Comparison of ENCODE assay signal across 10 cellular contexts in the genomic region with DNA sequence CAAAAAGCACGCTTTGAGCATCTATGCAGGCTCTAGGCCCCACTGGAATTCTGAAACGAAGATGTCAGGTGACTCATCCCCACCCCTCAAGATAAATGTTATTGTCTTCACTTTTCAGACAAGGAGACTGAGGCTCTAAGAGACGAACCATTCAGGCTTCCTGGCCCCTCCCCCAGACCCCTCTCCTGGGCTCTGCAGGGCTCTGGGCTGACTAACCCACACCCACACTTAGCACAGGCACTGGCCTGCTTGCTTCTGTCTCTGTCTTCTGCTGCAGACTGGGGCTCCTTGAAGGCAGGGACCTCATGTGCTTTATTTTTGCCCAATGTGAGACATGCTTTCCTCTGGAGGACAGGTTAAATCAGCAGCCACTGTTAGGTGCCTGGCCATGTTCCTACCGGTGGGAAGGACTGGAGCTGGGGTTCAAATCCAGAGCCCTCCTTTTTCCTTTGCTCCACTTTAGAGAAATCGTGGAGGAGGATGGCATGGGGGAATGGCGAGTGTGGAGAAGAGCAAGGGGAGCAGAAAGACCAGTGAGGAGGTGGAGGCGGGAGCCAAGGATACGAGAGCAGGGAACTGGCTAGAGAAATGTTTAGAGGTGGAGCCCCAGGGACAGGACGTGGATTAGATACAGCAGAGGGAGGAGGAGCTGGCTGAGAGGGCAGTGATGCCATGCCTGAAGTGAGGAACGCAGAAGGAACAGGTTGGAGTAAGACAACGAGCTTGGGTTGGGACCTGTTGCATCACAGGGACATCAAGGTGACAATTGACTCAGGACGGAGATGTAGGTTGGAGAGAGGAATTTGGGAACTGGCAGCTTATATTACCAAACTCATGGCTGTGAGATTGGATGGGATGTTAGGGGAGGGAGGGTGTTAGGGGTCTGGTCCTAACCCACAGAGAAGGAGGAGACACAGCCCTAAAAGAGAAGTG. TPM values are rescaled to one million over a fixed set of nuclear protein-coding genes. Genes with fewer than 3 reads are reported as not detected.
DNase-seq lines count a peak whose midpoint lies in the region; TF ChIP-seq lines count a peak whose summit lies in the region.
"Had no signal": no experiment of that assay in that cellular context is flagged by ENCODE, and none has a peak within 500 bp of the region (broad histone marks: within the 10 kb centered on the region; RNA-seq: fewer than 3 reads in every experiment).

No MANE protein-coding gene starts in this region.

- no peak overlapping the region for H3K4me3 ChIP-seq in mesendoderm (ENCODE audit: low read length)
- H3K4me3 ChIP-seq in suprapubic skin: peak overlapping the region; percentile 10

- H3K4me1 ChIP-seq in mesendoderm (ENCODE audit: control insufficient read depth, low read depth, low read length) (peaks cover 6% of the 10 kb centered on the region), suprapubic skin (peaks cover 17% of the 10 kb centered on the region)

- H3K18ac ChIP-seq in mesendoderm (ENCODE audit: low read length): no peak overlapping the region

- H4K8ac ChIP-seq in mesendoderm (ENCODE audit: low read depth, low read length): no peak overlapping the region

- peak overlapping the region; percentile 8 for H2AK5ac ChIP-seq in mesendoderm (ENCODE audit: low read length)

- no peaks in the 10 kb centered on the region for H3K79me2 ChIP-seq in mesendoderm (ENCODE audit: control insufficient read depth, insufficient read depth, low read length)

- peak overlapping the region; percentile 97 for H3K27ac ChIP-seq in caudate nucleus (ENCODE audit: low read depth, low read length)
- no peak overlapping the region for H3K27ac ChIP-seq in mesendoderm (ENCODE audit: low read depth, low read length)
- peak overlapping the region; percentile 10 for H3K27ac ChIP-seq in suprapubic skin

- no peaks in the 10 kb centered on the region for H3K9me3 ChIP-seq in suprapubic skin

- H3K4ac ChIP-seq in mesendoderm (ENCODE audit: low read depth, low read length): no peak overlapping the region

- peak overlapping the region; percentile 31 for H3K4me3 Mint-ChIP-seq in activated T-cell treated with anti-CD3 and anti-CD28 coated beads, Interleukin-2, amount 50 U/mL, for 24 hours

- H2BK15ac ChIP-seq in mesendoderm (replicated peaks; ENCODE audit: low read depth): no peak overlapping the region

- no peak for DNase-seq in activated T-cell treated with anti-CD3 and anti-CD28 coated beads, Interleukin-2, amount 50 U/mL, for 24 hours
- no peak for DNase-seq in activated T-cell treated with anti-CD3 and anti-CD28 coated beads for 4 hours
- DNase-seq in caudate nucleus (lab: John Stamatoyannopoulos, UW): no peak
- DNase-seq in mesendoderm: peak; percentile 53
- DNase-seq in suprapubic skin (ENCODE audit: low spot score in 2 of 2): peak; percentile 28 to 52
- no peak for DNase-seq in NCI-H128 (lab: John Stamatoyannopoulos, UW; ENCODE audit: unreplicated experiment)
- DNase-seq in NOMO-1 treated with dmso at 0.1 percent for 144 hours (lab: John Stamatoyannopoulos, UW; ENCODE audit: unreplicated experiment): no peak
- no peak for DNase-seq in globus pallidus (ENCODE audit: low spot score)
- DNase-seq: AML-193; effector CD4-positive, alpha-beta T cell had no signal

- H3K4me1 Mint-ChIP-seq in activated T-cell treated with anti-CD3 and anti-CD28 coated beads, Interleukin-2, amount 50 U/mL, for 24 hours (ENCODE audit: low read depth): peaks cover 27% of the 10 kb centered on the region

- H3K36me3 Mint-ChIP-seq in activated T-cell treated with anti-CD3 and anti-CD28 coated beads, Interleukin-2, amount 50 U/mL, for 24 hours (ENCODE audit: low read depth): no peaks in the 10 kb centered on the region

- no peak overlapping the region for H3K23ac ChIP-seq in mesendoderm (ENCODE audit: low read length)

- H2BK5ac ChIP-seq in mesendoderm (ENCODE audit: low read length): no peak overlapping the region

- peaks cover 5% of the 10 kb centered on the region for H3K9me3 Mint-ChIP-seq in activated T-cell treated with anti-CD3 and anti-CD28 coated beads, Interleukin-2, amount 50 U/mL, for 24 hours

- H4K5ac ChIP-seq in mesendoderm (ENCODE audit: low read length): no peak overlapping the region

- H3K27ac Mint-ChIP-seq in activated T-cell treated with anti-CD3 and anti-CD28 coated beads, Interleukin-2, amount 50 U/mL, for 24 hours: no peak overlapping the region

- TF ChIP-seq CTCF in suprapubic skin (IDR thresholded peaks at IDR 0.05): no peak

- peaks cover 37% of the 10 kb centered on the region for H3K27me3 Mint-ChIP-seq in activated T-cell treated with anti-CD3 and anti-CD28 coated beads, Interleukin-2, amount 50 U/mL, for 24 hours

- H3K27me3 ChIP-seq in mesendoderm (ENCODE audit: insufficient read depth, low read length, poor library complexity): no peaks in the 10 kb centered on the region
- peaks cover 6% of the 10 kb centered on the region for H3K27me3 ChIP-seq in suprapubic skin

- H3K4me2 ChIP-seq in mesendoderm (ENCODE audit: low read length): peak overlapping the region; percentile 0

- WGBS in mesendoderm (ENCODE audit: extremely low coverage, insufficient coverage, low lambda C conversion rate): no CpG with 5 or more reads among the region's 12 CpGs
- whole genome bisulfite sequencing in suprapubic skin: 64% methylated on average over 12 of the region's 12 CpGs

- H2BK120ac ChIP-seq in mesendoderm (ENCODE audit: low read depth, low read length): no peak overlapping the region

- H3K36me3 ChIP-seq in mesendoderm (ENCODE audit: control insufficient read depth, insufficient read depth, low read length) (no peaks in the 10 kb centered on the region), suprapubic skin (no peaks in the 10 kb centered on the region)

- no peak for TF ChIP-seq EP300 in suprapubic skin (IDR thresholded peaks at IDR 0.05)

- peak overlapping the region; percentile 17 for H3K56ac ChIP-seq in mesendoderm (ENCODE audit: low read length)

- no peaks in the 10 kb centered on the region for H3K79me1 ChIP-seq in mesendoderm (ENCODE audit: low read length)

- TF ChIP-seq POLR2A in suprapubic skin (IDR thresholded peaks at IDR 0.05): no peak

- peak overlapping the region; percentile 7 for H3K9ac ChIP-seq in mesendoderm (ENCODE audit: low read length)

RNA-seq across cellular contexts. Expression of a gene that starts 1.7 kb away (rescaled TPM):
- 10.8 TPM for polyA plus RNA-seq in mesendoderm (2013, experiment 1 of 2)
- polyA plus RNA-seq in mesendoderm (2013, experiment 2 of 2): 8.4 TPM
- 10 to 100 TPM in 2 of 4 donors, 1 to 10 TPM in 2; 5.7 to 27.1 (median 14.8) TPM for total RNA-seq in suprapubic skin

RNA-seq across cellular contexts. Expression of a gene that starts 13.9 kb away (rescaled TPM):
- 5.0 TPM for polyA plus RNA-seq in mesendoderm (2013, experiment 1 of 2)
- 4.9 TPM for polyA plus RNA-seq in mesendoderm (2013, experiment 2 of 2)
- 10 to 100 TPM in 3 of 4 donors, 1 to 10 TPM in 1; 4.3 to 20.9 (median 16.0) TPM for total RNA-seq in suprapubic skin

RNA-seq across cellular contexts. Expression of a gene that starts 29.3 kb away (rescaled TPM):
- 1.3 TPM for polyA plus RNA-seq in mesendoderm (2013, experiment 1 of 2)
- polyA plus RNA-seq in mesendoderm (2013, experiment 2 of 2): 2.1 TPM
- total RNA-seq in suprapubic skin: 10 to 100 TPM in 3 of 4 donors, 1 to 10 TPM in 1; 5.4 to 19.0 (median 11.3) TPM

Comparison
In these comparisons a context has a peak if more than half of its experiments do, and no peak if none do; other contexts are left out.
1. DNase-seq: peak in mesendoderm (single experiment) and suprapubic skin (2 of 2); none in activated T-cell treated with anti-CD3 and anti-CD28 coated beads, Interleukin-2, amount 50 U/mL, for 24 hours (single experiment), activated T-cell treated with anti-CD3 and anti-CD28 coated beads for 4 hours (single experiment), caudate nucleus (0 of 61), NCI-H128 (single experiment), NOMO-1 treated with dmso at 0.1 percent for 144 hours (single experiment) and globus pallidus (single experiment).